In genomic region chr21:26105819-26106218, GRCh38 we compare ENCODE assay signal across 32 cellular contexts.
DNase-seq lines count a peak whose midpoint lies in the region; ATAC-seq and TF ChIP-seq lines count a peak whose summit lies in the region.
"Had no signal": no experiment of that assay in that cellular context is flagged by ENCODE, and none has a peak within 500 bp of the region (broad histone marks: within the 10 kb centered on the region; RNA-seq: fewer than 3 reads in every experiment).

No MANE protein-coding gene starts in this region.

- H3K36me3 ChIP-seq in left ventricle myocardium inferior (peaks cover 15% of the 10 kb centered on the region), HUES6 (ENCODE audit: control insufficient read depth, insufficient read depth, low read length) (peaks cover 60% of the 10 kb centered on the region), PC-3 (ENCODE audit: low read depth, low read length) (peaks cover 29% of the 10 kb centered on the region), Karpas-422 (ENCODE audit: insufficient read depth, low read length) (no peaks in the 10 kb centered on the region)

- H3K9me3 Mint-ChIP-seq in progenitor cell of endocrine pancreas (ENCODE audit: low read depth), result peaks cover 14% of the 10 kb centered on the region
- H3K9me3 Mint-ChIP-seq: CD8-positive, alpha-beta T cell had no signal

- BruUV-seq in PC-3 (replicated peaks; lab: Mats Ljungman, UMichigan), result no TSS peak

- TF ChIP-seq POLR2A in erythroblast (IDR thresholded peaks at IDR 0.05; ENCODE audit: low read length), result no peak

- TF ChIP-seq CTCF in left ventricle myocardium inferior (IDR thresholded peaks at IDR 0.05; ENCODE audit: borderline replicate concordance), result no peak
- no peak for TF ChIP-seq CTCF in progenitor cell of endocrine pancreas (IDR thresholded peaks at IDR 0.05; ENCODE audit: unreplicated experiment)
- no peak for TF ChIP-seq CTCF in PC-3 (conservative IDR thresholded peaks at IDR 0.05; ENCODE audit: low read depth, low read length)

- H3K27me3 Mint-ChIP-seq in progenitor cell of endocrine pancreas, result no peaks in the 10 kb centered on the region
- H3K27me3 Mint-ChIP-seq: B cell had no signal

- CTCF ChIA-PET in PC-3 (lab: Charles Lee), result no interaction called here

- ATAC-seq in Right ventricle myocardium superior (ENCODE audit: poor library complexity) (peak; percentile 38), PC-3 (no peak)
- ATAC-seq: CD8-positive, alpha-beta T cell; GM12878; Panc1 had no signal

- H3K4me3 ChIP-seq in left ventricle myocardium inferior (no peak overlapping the region), HUES6 (ENCODE audit: low read depth, low read length) (peak overlapping the region; percentile 30; the same call in 1 of the 2 replicates), PC-3 (ENCODE audit: low read length) (no peak overlapping the region), Karpas-422 (ENCODE audit: low read length) (no peak overlapping the region)
- H3K4me3 ChIP-seq: GM12878, GM23248, SK-N-MC had no signal

- H3F3A ChIP-seq in PC-3 (ENCODE audit: low read length, unreplicated experiment), result no peaks in the 10 kb centered on the region

- H3K27ac Mint-ChIP-seq in progenitor cell of endocrine pancreas, result peak overlapping the region; percentile 3
- H3K27ac Mint-ChIP-seq: B cell; CD8-positive, alpha-beta T cell; IgD-negative memory B cell had no signal

- H3K36me3 Mint-ChIP-seq in progenitor cell of endocrine pancreas (ENCODE audit: insufficient read depth), result peaks cover 53% of the 10 kb centered on the region
- H3K36me3 Mint-ChIP-seq: IgD-negative memory B cell had no signal

- H4K20me1 ChIP-seq in PC-3 (ENCODE audit: low read length) (0 out of 2 replicates have a peak, but pooled peaks cover 3% of the 10 kb centered on the region), Karpas-422 (ENCODE audit: insufficient read depth, low read depth, low read length) (no peaks in the 10 kb centered on the region)

- no peaks in the 10 kb centered on the region for H3K27me3 ChIP-seq in left ventricle myocardium inferior (ENCODE audit: low read depth)
- H3K27me3 ChIP-seq in HUES6 (ENCODE audit: control insufficient read depth, insufficient read depth, low read length), result no peaks in the 10 kb centered on the region
- H3K27me3 ChIP-seq in PC-3 (ENCODE audit: low read length), result no peaks in the 10 kb centered on the region
- no peaks in the 10 kb centered on the region for H3K27me3 ChIP-seq in Karpas-422 (ENCODE audit: low read length)

- POLR2A ChIA-PET in PC-3 (lab: Charles Lee; ENCODE audit: unreplicated experiment), result no interaction called here

- intact Hi-C loops in Right ventricle myocardium superior (cut with DNase I), result no loop called here
- intact Hi-C loops in left ventricle myocardium inferior (cut with micrococcal nuclease), result no loop called here
- intact Hi-C loops in PC-3 (cut with micrococcal nuclease), result no loop called here

- no peaks in the 10 kb centered on the region for H3K9me3 ChIP-seq in left ventricle myocardium inferior (replicated peaks)
- H3K9me3 ChIP-seq in HUES6 (ENCODE audit: control insufficient read depth, insufficient read depth, low read depth, low read length), result no peaks in the 10 kb centered on the region
- no peaks in the 10 kb centered on the region for H3K9me3 ChIP-seq in PC-3 (ENCODE audit: low read length)
- peaks cover 9% of the 10 kb centered on the region for H3K9me3 ChIP-seq in Karpas-422 (ENCODE audit: low read length)

- H2AFZ ChIP-seq in PC-3 (ENCODE audit: low read length), result no peak overlapping the region
- no peak overlapping the region for H2AFZ ChIP-seq in Karpas-422 (ENCODE audit: low read length)
- H2AFZ ChIP-seq: GM23248 had no signal

- H3K79me2 ChIP-seq in PC-3 (ENCODE audit: low read length) (peaks cover 66% of the 10 kb centered on the region), Karpas-422 (ENCODE audit: low read length) (no peaks in the 10 kb centered on the region)

- peaks cover 15% of the 10 kb centered on the region for H3K4me1 Mint-ChIP-seq in progenitor cell of endocrine pancreas (ENCODE audit: low read depth)

- H3K9me2 ChIP-seq in PC-3 (replicated peaks; ENCODE audit: low read length) (no peaks in the 10 kb centered on the region), Karpas-422 (replicated peaks; ENCODE audit: insufficient read depth, low read length) (no peaks in the 10 kb centered on the region)

- H3K9ac ChIP-seq in HUES6 (ENCODE audit: low read length), result peak overlapping the region; percentile 31
- H3K9ac ChIP-seq in PC-3 (ENCODE audit: low read length), result no peak overlapping the region
- no peak overlapping the region for H3K9ac ChIP-seq in Karpas-422 (ENCODE audit: low read length)
- H3K9ac ChIP-seq: GM23248, KMS-11 had no signal

- H3K4me3 Mint-ChIP-seq in progenitor cell of endocrine pancreas (ENCODE audit: low read depth), result no peak overlapping the region
- H3K4me3 Mint-ChIP-seq: B cell; CD8-positive, alpha-beta T cell; IgD-negative memory B cell had no signal

- H3K4me2 ChIP-seq in PC-3 (ENCODE audit: low read length) (no peak overlapping the region), Karpas-422 (ENCODE audit: low read depth, low read length, poor library complexity, severe bottlenecking) (no peak overlapping the region)
- H3K4me2 ChIP-seq: KMS-11 had no signal

- no peak overlapping the region for H3K27ac ChIP-seq in left ventricle myocardium inferior (replicated peaks)
- peak overlapping the region; percentile 88; the same call in 1 of the 2 replicates for H3K27ac ChIP-seq in HUES6 (ENCODE audit: low read depth, low read length)
- H3K27ac ChIP-seq in PC-3 (ENCODE audit: low read length), result no peak overlapping the region
- H3K27ac ChIP-seq in Karpas-422 (ENCODE audit: low read length), result no peak overlapping the region
- H3K27ac ChIP-seq: 22Rv1, C4-2B, GM23248, HL-60, KMS-11, RWPE1, SK-N-MC had no signal

- H3K4me1 ChIP-seq in left ventricle myocardium inferior (peaks cover 15% of the 10 kb centered on the region), HUES6 (ENCODE audit: control insufficient read depth, insufficient read depth, low read length) (peaks cover 50% of the 10 kb centered on the region), PC-3 (ENCODE audit: insufficient read depth, low read length) (no peaks in the 10 kb centered on the region), Karpas-422 (ENCODE audit: low read length) (no peaks in the 10 kb centered on the region)

- DNase-seq in Right ventricle myocardium superior (no peak), left ventricle myocardium inferior (no peak), erythroblast (lab: John Stamatoyannopoulos, UW) (peak; percentile 3 to 11), progenitor cell of endocrine pancreas (ENCODE audit: low spot score, unreplicated experiment) (no peak), PC-3 (no peak), NCI-H69 (lab: John Stamatoyannopoulos, UW) (no peak), Karpas-422 (no peak)
- DNase-seq: CD8-positive, alpha-beta T cell; DMS 273 treated with DMSO at 0.1 percent for 48 hours; DMS79; EL; GDM1; GM23248; HCEC 1CT; NCI-H1048; NCI-H1417; NCI-H1694; NCI-H2081; NCI-H2227 treated with DMSO at 0.1 percent for 48 hours; NCI-H526 treated with DMSO at 0.1 percent for 48 hours; SIG-M5 had no signal

Comparison
In these comparisons a context has a peak if more than half of its experiments do, and no peak if none do; other contexts are left out.
1. DNase-seq: peak in erythroblast (2 of 2); none in Right ventricle myocardium superior (single experiment), left ventricle myocardium inferior (single experiment), progenitor cell of endocrine pancreas (single experiment), PC-3 (single experiment), NCI-H69 (single experiment) and Karpas-422 (single experiment).